Comparison of ENCODE assay signal across 1 cellular context in genomic region chr11:64726211-64726641, GRCh38.
TF ChIP-seq lines count a peak whose summit lies in the region.

No MANE protein-coding gene starts in this region.

TF ChIP-seq in H1, 55 proteins besides CTCF, POLR2A, EP300 and RAD21:
- TF ChIP-seq PHF8 (conservative IDR thresholded peaks at IDR 0.05; ENCODE audit: low read depth, low read length) (no peak), KDM1A (IDR thresholded peaks at IDR 0.05; ENCODE audit: borderline replicate concordance, low read length) (no peak), SP2 (IDR thresholded peaks at IDR 0.05; ENCODE audit: low read length) (no peak), SP1 (IDR thresholded peaks at IDR 0.05; ENCODE audit: low read depth, low read length) (no peak), TEAD4 (IDR thresholded peaks at IDR 0.05; ENCODE audit: low read depth, low read length) (no peak), SRF (IDR thresholded peaks at IDR 0.05; ENCODE audit: low read depth, low read length) (no peak)
- TF ChIP-seq, protein P1, sequence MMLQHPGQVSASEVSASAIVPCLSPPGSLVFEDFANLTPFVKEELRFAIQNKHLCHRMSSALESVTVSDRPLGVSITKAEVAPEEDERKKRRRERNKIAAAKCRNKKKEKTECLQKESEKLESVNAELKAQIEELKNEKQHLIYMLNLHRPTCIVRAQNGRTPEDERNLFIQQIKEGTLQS (IDR thresholded peaks at IDR 0.05; ENCODE audit: insufficient read depth, low read depth, low read length), result no peak
